In the genomic region with DNA sequence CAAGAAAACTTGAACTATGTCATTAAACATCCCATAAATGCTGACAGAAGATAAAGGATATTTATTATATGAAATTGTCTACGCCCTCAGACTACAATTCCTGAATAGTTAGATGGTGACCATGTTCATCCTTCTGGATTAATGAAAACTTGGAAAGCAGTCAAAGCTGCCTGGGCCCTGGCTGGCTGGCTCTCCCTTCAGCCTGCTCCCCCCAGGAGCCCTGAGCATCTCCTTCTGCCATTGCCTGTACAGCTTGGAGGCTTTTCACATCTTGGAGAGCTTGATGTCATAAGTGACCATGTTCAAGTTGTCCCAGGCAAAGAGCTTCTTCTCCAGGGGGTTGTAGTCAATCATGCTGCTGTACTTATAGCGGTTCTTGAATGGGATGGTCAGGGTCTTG, we compare ENCODE assay signal across 32 cellular contexts. TPM values are rescaled to one million over a fixed set of nuclear protein-coding genes. Genes with fewer than 3 reads are reported as not detected.
"Had no signal": no experiment of that assay in that cellular context is flagged by ENCODE, and none has a peak within 500 bp of the region (broad histone marks: within the 10 kb centered on the region; RNA-seq: fewer than 3 reads in every experiment).

No MANE protein-coding gene starts in this region.

- H3K9ac ChIP-seq: parathyroid adenoma had no signal

- H3K4me3 ChIP-seq: ovary, psoas muscle, right lobe of liver, sigmoid colon, stomach, thoracic aorta, thyroid gland, tibial nerve, upper lobe of left lung, vagina had no signal

- H3K79me2 ChIP-seq: parathyroid adenoma had no signal

- H3K36me3 ChIP-seq: neutrophil, ovary, right lobe of liver, sigmoid colon, thoracic aorta, thyroid gland, tibial nerve, upper lobe of left lung, vagina had no signal

- H2AFZ ChIP-seq: parathyroid adenoma had no signal

- H3K27me3 ChIP-seq: neutrophil, ovary, right lobe of liver, sigmoid colon, stomach, thyroid gland, tibial nerve, upper lobe of left lung, vagina had no signal

- H3K9me3 ChIP-seq: neutrophil, ovary, psoas muscle, right lobe of liver, sigmoid colon, stomach, thoracic aorta, thyroid gland, upper lobe of left lung, vagina had no signal

- DNase-seq: naive thymus-derived CD8-positive, alpha-beta T cell; occipital lobe; ovary; posterior cingulate gyrus; psoas muscle; right cardiac atrium; right lobe of liver; sigmoid colon; small intestine; stimulated activated CD4-positive, alpha-beta T cell treated with anti-CD3 and anti-CD28 coated beads, Interleukin-15, amount 100 ng/mL, for 24 hours; stimulated activated CD4-positive, alpha-beta T cell treated with anti-CD3 and anti-CD28 coated beads, Interleukin-2, amount 100 ng/mL, for 24 hours; stimulated activated CD4-positive, alpha-beta T cell treated with anti-CD3 and anti-CD28 coated beads, Interleukin-2, amount 100 ng/mL, for 48 hours; stimulated activated CD4-positive, alpha-beta T cell treated with anti-CD3 and anti-CD28 coated beads, Interleukin-4, amount 100 ng/mL, for 24 hours; stimulated activated naive B cell treated with anti-CD40 and anti-IgM and Interleukin-4, amounts not matched to agents 10 μg/mL and 1 μg/mL and 100 μg/mL, for 72 hours; stimulated activated naive CD4-positive, alpha-beta T cell treated with Interleukin-2 at 50 U/mL for 16 hours; stomach; thyroid gland; trophoblast cell; upper lobe of left lung had no signal

- H3K27ac ChIP-seq: neutrophil, ovary, parathyroid adenoma, psoas muscle, right lobe of liver, sigmoid colon, stomach, thoracic aorta, thyroid gland, tibial nerve, upper lobe of left lung, vagina had no signal

- ATAC-seq: psoas muscle; right cardiac atrium; right lobe of liver; stimulated activated effector memory CD8-positive, alpha-beta T cell treated with anti-CD3 and anti-CD28 coated beads, Interleukin-12 subunit alpha, Interleukin-12 subunit beta, amount 100 ng/mL, for 72 hours; stimulated activated naive B cell treated with anti-CD40 and anti-IgM and Interleukin-4, amounts not matched to agents 10 μg/mL and 1 μg/mL and 100 μg/mL, for 72 hours had no signal

- H3K4me1 ChIP-seq: parathyroid adenoma, psoas muscle, right lobe of liver, sigmoid colon, stomach, thyroid gland, tibial nerve, vagina had no signal

RNA-seq across cellular contexts. Expression of a gene that starts 13.6 kb away (rescaled TPM):
- total RNA-seq: occipital lobe, progenitor cell of endocrine pancreas, right cardiac atrium, right lobe of liver, sigmoid colon, skeletal muscle tissue, stomach, subcutaneous adipose tissue, thoracic aorta, tibial nerve, upper lobe of left lung, ureter, vagina had no signal

RNA-seq across cellular contexts. Expression of a gene that starts 16.8 kb away (rescaled TPM):
- total RNA-seq: naive thymus-derived CD8-positive, alpha-beta T cell; natural killer cell treated with Interleukin-12 subunit alpha and Interleukin-12 subunit beta and Interleukin-15 and Interleukin-18, amount 100 ng/mL, for 72 hours; neural crest cell; occipital lobe; osteoblast; progenitor cell of endocrine pancreas; right lobe of liver had no signal
